14 cellular contexts compared by ENCODE assay signal in the genomic region with DNA sequence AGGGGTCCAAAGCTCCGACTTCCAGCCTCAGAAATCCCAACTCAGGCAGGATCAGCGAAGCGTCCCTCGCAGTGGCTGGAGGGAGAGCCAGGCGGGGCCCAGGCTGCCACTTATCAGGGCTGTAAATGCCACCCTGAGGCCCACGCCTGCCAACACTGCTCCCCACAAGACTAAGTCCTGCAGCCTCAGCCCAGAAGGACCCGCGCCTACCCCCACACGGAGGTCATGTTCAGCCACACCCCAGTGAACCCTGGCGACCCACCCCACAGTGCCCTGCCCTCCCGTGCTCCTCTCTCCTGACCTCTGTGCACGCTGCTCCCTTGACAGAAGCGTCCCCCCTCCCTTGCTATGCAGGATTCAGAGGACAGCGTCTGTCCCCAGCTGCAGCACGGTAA. TPM values are rescaled to one million over a fixed set of nuclear protein-coding genes. Genes with fewer than 3 reads are reported as not detected.
DNase-seq lines count a peak whose midpoint lies in the region; ATAC-seq and TF ChIP-seq lines count a peak whose summit lies in the region.
"Had no signal": no experiment of that assay in that cellular context is flagged by ENCODE, and none has a peak within 500 bp of the region (broad histone marks: within the 10 kb centered on the region; RNA-seq: fewer than 3 reads in every experiment).

No MANE protein-coding gene starts in this region.

- no peak for TF ChIP-seq EP300 in sigmoid colon (IDR thresholded peaks at IDR 0.05)

- H3K36me3 ChIP-seq in colonic mucosa (no peaks in the 10 kb centered on the region), muscle layer of duodenum (ENCODE audit: control insufficient read depth in 1 of 2, insufficient read depth in 2 of 2, low read length in 2 of 2) (peaks cover 0 to 16% of the 10 kb centered on the region in 2 donors), sigmoid colon (peaks cover 0 to 31% (median 0%) of the 10 kb centered on the region in 4 donors)

- H3K4me1 ChIP-seq in colonic mucosa (peaks cover 11% of the 10 kb centered on the region), muscle layer of duodenum (ENCODE audit: control insufficient read depth in 1 of 2, insufficient read depth in 2 of 2, low read length in 2 of 2) (peaks cover 0 to 24% of the 10 kb centered on the region in 2 donors), sigmoid colon (peaks cover 0 to 34% (median 28%) of the 10 kb centered on the region in 4 donors)

- WGBS in sigmoid colon, 2 donors = 23 to 72% methylated on average over 15 of the region's 15 CpGs

- H3K4me3 ChIP-seq in colonic mucosa = no peak overlapping the region
- H3K4me3 ChIP-seq in muscle layer of duodenum (ENCODE audit: low read depth in 1 of 2, low read length in 2 of 2) = no peak overlapping the region
- no peak overlapping the region for H3K4me3 ChIP-seq in sigmoid colon
- H3K4me3 ChIP-seq: right atrium auricular region had no signal

- DNase-seq in left ventricle myocardium superior (peak; percentile 20), cardiac septum (ENCODE audit: low spot score) (no peak), colonic mucosa (peak; percentile 73), HCEC 1CT (no peak), NCI-H1105 treated with DMSO at 0.1 percent for 48 hours (lab: John Stamatoyannopoulos, UW) (no peak), cortex of kidney (lab: John Stamatoyannopoulos, UW) (no peak), sigmoid colon (no peak)
- DNase-seq: activated effector memory CD4-positive, alpha-beta T cell treated with Interleukin-2 at 50 U/mL for 16 hours; AML-193; NCI-H1417 treated with DMSO at 0.1 percent for 48 hours; NCI-H526 had no signal

- intact Hi-C loops in left ventricle myocardium superior (cut with micrococcal nuclease) = no loop called here
- intact Hi-C loops in cardiac septum (cut with DNase I) = no loop called here
- intact Hi-C loops in colonic mucosa (cut with DNase I) = no loop called here
- intact Hi-C loops in sigmoid colon (cut with DNase I) = no loop called here

- TF ChIP-seq POLR2A in sigmoid colon (IDR thresholded peaks at IDR 0.05) = no peak

- no peak for TF ChIP-seq CTCF in colonic mucosa (IDR thresholded peaks at IDR 0.05)
- no peak for TF ChIP-seq CTCF in sigmoid colon (IDR thresholded peaks at IDR 0.05)

- no peak for ATAC-seq in left ventricle myocardium superior

- peak overlapping the region; percentile 36 to 84 for H3K9ac ChIP-seq in colonic mucosa (ENCODE audit: low read depth in 2 of 2, low read length in 2 of 2)

- H3K9me3 ChIP-seq in colonic mucosa = no peaks in the 10 kb centered on the region
- H3K9me3 ChIP-seq in muscle layer of duodenum (ENCODE audit: control insufficient read depth in 1 of 2, low read length in 2 of 2) = no peaks in the 10 kb centered on the region
- no peaks in the 10 kb centered on the region for H3K9me3 ChIP-seq in sigmoid colon
- H3K9me3 ChIP-seq: right atrium auricular region had no signal

- H3K27me3 ChIP-seq in colonic mucosa (no peaks in the 10 kb centered on the region), muscle layer of duodenum (ENCODE audit: low read depth, low read length) (no peaks in the 10 kb centered on the region), sigmoid colon (no peaks in the 10 kb centered on the region)
- H3K27me3 ChIP-seq: right atrium auricular region had no signal

- peak overlapping the region; percentile 80 for H3K27ac ChIP-seq in colonic mucosa
- peak overlapping the region; percentile 80 for H3K27ac ChIP-seq in muscle layer of duodenum (ENCODE audit: low read length)
- no peak overlapping the region for H3K27ac ChIP-seq in sigmoid colon
- H3K27ac ChIP-seq: right atrium auricular region had no signal

RNA-seq across cellular contexts. Expression of gene PSMG3, which starts 3.1 kb away (rescaled TPM):
- total RNA-seq in left ventricle myocardium superior (11.8 TPM), cardiac septum (12.1 TPM), colonic mucosa (10 to 100 TPM; 28.7 to 45.8 TPM), sigmoid colon (10 to 100 TPM; 23.3 to 52.8 (median 41.6) TPM)
- polyA plus RNA-seq in sigmoid colon = 10 to 100 TPM; 50.5 to 68.0 (median 66.6) TPM

RNA-seq across cellular contexts. Expression of gene TMEM184A, which starts 10.7 kb away (rescaled TPM):
- total RNA-seq in left ventricle myocardium superior (0.22 TPM), cardiac septum (0.08 TPM), colonic mucosa (10 to 100 TPM; 35.8 to 54.3 TPM), sigmoid colon (under 1 TPM in 1 of 4 donors, not detected in 3; 0.28 TPM)
- 10 to 100 TPM in 2 of 3 donors, 1 to 10 TPM in 1; 8.4 to 60.3 (median 10.2) TPM for polyA plus RNA-seq in sigmoid colon
- total RNA-seq: frontal cortex had no signal

RNA-seq across cellular contexts. Expression of gene MAFK, which starts 36.2 kb away (rescaled TPM):
- total RNA-seq in left ventricle myocardium superior (47.2 TPM), cardiac septum (192 TPM), colonic mucosa (10 to 100 TPM; 30.7 to 42.4 TPM), sigmoid colon (10 to 100 TPM; 22.1 to 57.6 (median 42.5) TPM)
- 10 to 100 TPM; 34.8 to 43.0 (median 42.1) TPM for polyA plus RNA-seq in sigmoid colon

Comparison
In these comparisons a context has a peak if more than half of its experiments do, and no peak if none do; other contexts are left out.
1. DNase-seq: peak in left ventricle myocardium superior (single experiment) and colonic mucosa (single experiment); none in cardiac septum (single experiment), HCEC 1CT (single experiment), NCI-H1105 treated with DMSO at 0.1 percent for 48 hours (single experiment), cortex of kidney (single experiment) and sigmoid colon (single experiment).
2. H3K27ac ChIP-seq: peak in colonic mucosa (single experiment) and muscle layer of duodenum (single experiment); none in sigmoid colon (0 of 4).
3. RNA of gene TMEM184A, which starts 10.7 kb away (total RNA-seq): 35.8 to 54.3 TPM in colonic mucosa; 0.22 TPM in left ventricle myocardium superior (single experiment), 0.08 TPM in cardiac septum (single experiment) and 0.28 TPM in sigmoid colon; every median in the first group is over 10 times any median in the second.